Comparison of ENCODE assay signal across 2 cellular contexts in the genomic region with DNA sequence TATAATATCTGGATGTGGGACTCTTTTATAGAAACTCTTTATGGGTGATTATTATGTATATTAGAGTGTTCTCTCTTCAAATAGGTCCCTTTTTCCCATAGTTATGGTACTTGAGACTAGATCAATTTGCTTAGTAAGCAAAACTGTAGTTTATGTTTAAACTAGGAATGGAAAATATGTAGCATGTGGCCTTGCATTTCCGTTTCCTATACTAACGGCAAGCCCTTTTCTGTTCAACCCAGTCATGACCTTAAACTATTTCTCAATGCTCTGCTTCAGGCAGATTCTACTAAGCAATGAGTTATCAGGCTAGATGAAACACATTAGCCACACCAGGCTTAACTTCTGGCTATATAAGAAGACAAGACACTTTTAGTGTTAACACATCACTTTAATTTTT.
A peak's percentile ranks its signal among the peaks of the same experiment; 100 is the strongest.
TF ChIP-seq lines count a peak whose summit lies in the region.

No MANE protein-coding gene starts in this region.

TF ChIP-seq in IMR-90, 13 proteins besides CTCF, POLR2A, EP300 and RAD21:
- TF ChIP-seq, protein P1, sequence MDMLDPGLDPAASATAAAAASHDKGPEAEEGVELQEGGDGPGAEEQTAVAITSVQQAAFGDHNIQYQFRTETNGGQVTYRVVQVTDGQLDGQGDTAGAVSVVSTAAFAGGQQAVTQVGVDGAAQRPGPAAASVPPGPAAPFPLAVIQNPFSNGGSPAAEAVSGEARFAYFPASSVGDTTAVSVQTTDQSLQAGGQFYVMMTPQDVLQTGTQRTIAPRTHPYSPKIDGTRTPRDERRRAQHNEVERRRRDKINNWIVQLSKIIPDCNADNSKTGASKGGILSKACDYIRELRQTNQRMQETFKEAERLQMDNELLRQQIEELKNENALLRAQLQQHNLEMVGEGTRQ (IDR thresholded peaks at IDR 0.05; ENCODE audit: low read depth, low read length) = no peak
- TF ChIP-seq CEBPB (IDR thresholded peaks at IDR 0.05; ENCODE audit: low read depth, low read length) (peak; percentile 9; the same call in 1 of the 2 replicates), MAFK (IDR thresholded peaks at IDR 0.05; ENCODE audit: low read depth, low read length) (peak; percentile 97), MAZ (IDR thresholded peaks at IDR 0.05; ENCODE audit: borderline replicate concordance, low read depth, low read length) (no peak)
TF ChIP-seq in IMR-90: peak in this region for 2.

TF ChIP-seq in K562, 482 proteins besides CTCF, POLR2A, EP300 and RAD21:
- TF ChIP-seq MAFK (IDR thresholded peaks at IDR 0.05; ENCODE audit: low read length) = peak; percentile 78
- TF ChIP-seq C11orf30 (IDR thresholded peaks at IDR 0.05; ENCODE audit: low read depth) = peak; percentile 64
- peak; percentile 56; the same call in 1 of the 2 replicates for TF ChIP-seq MAFG (tag; conservative IDR thresholded peaks at IDR 0.05)
- peak; percentile 78 for TF ChIP-seq ZNF316 (IDR thresholded peaks at IDR 0.05)
- no peak for TF ChIP-seq TARDBP (IDR thresholded peaks at IDR 0.05)
- no peak for TF ChIP-seq MED1 (CRISPR knock-in tag; IDR thresholded peaks at IDR 0.05; ENCODE audit: borderline replicate concordance)
- TF ChIP-seq MAFF (IDR thresholded peaks at IDR 0.05; ENCODE audit: low read length) = peak; percentile 79
